16 cellular contexts compared by ENCODE assay signal in genomic region chr14:103710771-103711392, GRCh38. TPM values are rescaled to one million over a fixed set of nuclear protein-coding genes. Genes with fewer than 3 reads are reported as not detected.
DNase-seq lines count a peak whose midpoint lies in the region; ATAC-seq, FAIRE-seq and TF ChIP-seq lines count a peak whose summit lies in the region.
"Had no signal": no experiment of that assay in that cellular context is flagged by ENCODE, and none has a peak within 500 bp of the region (broad histone marks: within the 10 kb centered on the region; RNA-seq: fewer than 3 reads in every experiment).

No MANE protein-coding gene starts in this region.

- peaks cover 32% of the 10 kb centered on the region for H3K79me2 ChIP-seq in K562 (ENCODE audit: control insufficient read depth, insufficient read depth, low read length)
- H3K79me2 ChIP-seq in keratinocyte (ENCODE audit: control insufficient read depth, insufficient read depth, low read length) = peaks cover 26% of the 10 kb centered on the region
- peaks cover 4% of the 10 kb centered on the region for H3K79me2 ChIP-seq in trophoblast cell (ENCODE audit: control insufficient read depth, insufficient read depth, low read length, poor library complexity)

- H3K27me3 Mint-ChIP-seq in activated T-cell treated with anti-CD3 and anti-CD28 coated beads, Interleukin-2, amount 50 U/mL, for 24 hours = no peaks in the 10 kb centered on the region
- H3K27me3 Mint-ChIP-seq in activated T-cell treated with anti-CD3 and anti-CD28 coated beads, Interleukin-2, amount 50 U/mL, for 4 hours (ENCODE audit: low read depth) = no peaks in the 10 kb centered on the region
- H3K27me3 Mint-ChIP-seq: activated CD4-positive, alpha-beta memory T cell treated with anti-CD3 and anti-CD28 coated beads, Interleukin-2, amount 10 ng/mL, durations not matched to agents 7 days and 5 days; dendritic cell treated with granulocyte-macrophage colony-stimulating factor and Interleukin-4, amounts not matched to agents 40 ng/mL and 50 ng/mL, for 4 days; natural killer cell treated with Interleukin-12 subunit alpha and Interleukin-12 subunit beta and Interleukin-15 and Interleukin-18, amount 100 ng/mL, for 72 hours had no signal

- no peaks in the 10 kb centered on the region for H4K20me1 ChIP-seq in K562 (replicated peaks; ENCODE audit: control insufficient read depth, insufficient read depth, low read length)
- H4K20me1 ChIP-seq in keratinocyte (ENCODE audit: control insufficient read depth, extremely low read depth, insufficient read depth, low read length) = peaks cover 5% of the 10 kb centered on the region

- H3K23ac ChIP-seq in trophoblast cell (ENCODE audit: low read length) = no peak overlapping the region

- H4K8ac ChIP-seq in trophoblast cell (ENCODE audit: low read depth, low read length) = no peak overlapping the region

- peaks cover 34% of the 10 kb centered on the region for H3K4me1 Mint-ChIP-seq in activated T-cell treated with anti-CD3 and anti-CD28 coated beads, Interleukin-2, amount 50 U/mL, for 24 hours (ENCODE audit: low read depth)
- peaks cover 16% of the 10 kb centered on the region for H3K4me1 Mint-ChIP-seq in activated T-cell treated with anti-CD3 and anti-CD28 coated beads, Interleukin-2, amount 50 U/mL, for 4 hours (ENCODE audit: low read depth)

- peak overlapping the region; percentile 55 for H3K27ac Mint-ChIP-seq in activated T-cell treated with anti-CD3 and anti-CD28 coated beads, Interleukin-2, amount 50 U/mL, for 24 hours
- H3K27ac Mint-ChIP-seq: dendritic cell treated with granulocyte-macrophage colony-stimulating factor and Interleukin-4, amounts not matched to agents 40 ng/mL and 50 ng/mL, for 4 days; natural killer cell treated with Interleukin-12 subunit alpha and Interleukin-12 subunit beta and Interleukin-15 and Interleukin-18, amount 100 ng/mL, for 72 hours had no signal

- no peak for FAIRE-seq in K562 (lab: Jason Lieb, UNC)
- no peak for FAIRE-seq in keratinocyte (lab: Jason Lieb, UNC)

- H3K36me3 ChIP-seq in K562 (ENCODE audit: control insufficient read depth, insufficient read depth, low read length) (peaks cover 73% of the 10 kb centered on the region; the same call in 2 of the 3 replicates), keratinocyte (ENCODE audit: control insufficient read depth in 2 of 2, extremely low read depth in 1 of 2, insufficient read depth in 2 of 2, low read length in 2 of 2) (peaks cover 7 to 13% of the 10 kb centered on the region in 2 experiments), transverse colon (no peaks in the 10 kb centered on the region), trophoblast cell (ENCODE audit: control insufficient read depth in 1 of 2, insufficient read depth in 2 of 2, low read length in 2 of 2) (peaks cover 42 to 49% of the 10 kb centered on the region in 2 experiments)

- no peak for ATAC-seq in activated T-cell treated with anti-CD3 and anti-CD28 coated beads, Interleukin-2, amount 50 U/mL, for 4 hours
- no peak for ATAC-seq in K562
- ATAC-seq in HG03469 (IDR thresholded peaks at IDR 0.05; ENCODE audit: unreplicated experiment) = no peak
- ATAC-seq in GM19035 (IDR thresholded peaks at IDR 0.05; ENCODE audit: unreplicated experiment) = no peak
- ATAC-seq: natural killer cell treated with Interleukin-12 subunit alpha and Interleukin-12 subunit beta and Interleukin-15 and Interleukin-18, amount 100 ng/mL, for 72 hours had no signal

- H3K27me3 ChIP-seq in K562 (ENCODE audit: control insufficient read depth in 2 of 2, insufficient read depth in 2 of 2, low read length in 2 of 2) (no peaks in the 10 kb centered on the region), keratinocyte (ENCODE audit: control insufficient read depth, extremely low read depth, insufficient read depth, low read length) (no peaks in the 10 kb centered on the region), transverse colon (no peaks in the 10 kb centered on the region), trophoblast cell (ENCODE audit: insufficient read depth, low read length) (no peaks in the 10 kb centered on the region)
- H3K27me3 ChIP-seq: thyroid gland had no signal

- H3K18ac ChIP-seq in trophoblast cell (ENCODE audit: low read length) = no peak overlapping the region

- in situ Hi-C loops in K562 (cut with MboI) = no loop called here
- in situ Hi-C loops in transverse colon (cut with MboI; ENCODE audit: low pct_ligation_motif_present in 1 of 4, low pct_unique_long_range_greater_than_20kb in 1 of 4, low sequenced_read_pairs in 3 of 4) = no loop called here

- no peaks in the 10 kb centered on the region for H3K9me1 ChIP-seq in K562 (ENCODE audit: control insufficient read depth, insufficient read depth, low read length)
- H3K9me1 ChIP-seq in keratinocyte (ENCODE audit: control insufficient read depth, extremely low read depth, insufficient read depth, low read length) = no peaks in the 10 kb centered on the region

- H4K12ac ChIP-seq in trophoblast cell (ENCODE audit: low read depth, low read length) = no peak overlapping the region

- H2AK5ac ChIP-seq in trophoblast cell (ENCODE audit: low read length) = no peak overlapping the region

- H3K36me3 Mint-ChIP-seq in activated T-cell treated with anti-CD3 and anti-CD28 coated beads, Interleukin-2, amount 50 U/mL, for 24 hours (ENCODE audit: low read depth) = peaks cover 83% of the 10 kb centered on the region
- no peaks in the 10 kb centered on the region for H3K36me3 Mint-ChIP-seq in activated T-cell treated with anti-CD3 and anti-CD28 coated beads, Interleukin-2, amount 50 U/mL, for 4 hours (ENCODE audit: insufficient read depth)
- H3K36me3 Mint-ChIP-seq: natural killer cell treated with Interleukin-12 subunit alpha and Interleukin-12 subunit beta and Interleukin-15 and Interleukin-18, amount 100 ng/mL, for 72 hours had no signal

- no peak overlapping the region for H2BK12ac ChIP-seq in trophoblast cell (ENCODE audit: low read length)

- POLR2A ChIA-PET in K562 (lab: Yijun Ruan, JAX) = no interaction called here

- TF ChIP-seq CTCF in K562 (IDR thresholded peaks at IDR 0.05 in 2 of 3, conservative IDR thresholded peaks at IDR 0.05 in 1 of 3; ENCODE audit: insufficient read depth in 2 of 3, low read depth in 1 of 3, low read length in 3 of 3) (no peak), keratinocyte (optimal IDR thresholded peaks at IDR 0.05 in 1 of 3, IDR thresholded peaks at IDR 0.05 in 1 of 3, conservative IDR thresholded peaks at IDR 0.05 in 1 of 3; ENCODE audit: extremely low read depth in 1 of 3, insufficient read depth in 2 of 3, low read length in 3 of 3) (no peak), transverse colon (IDR thresholded peaks at IDR 0.05) (no peak)

- H3K4ac ChIP-seq in trophoblast cell (ENCODE audit: low read depth, low read length) = no peak overlapping the region

- no peak for TF ChIP-seq RAD21 in K562 (CRISPR knock-in tag; conservative IDR thresholded peaks at IDR 0.05 in 1 of 2, IDR thresholded peaks at IDR 0.05 in 1 of 2)

- H3K4me3 Mint-ChIP-seq in activated T-cell treated with anti-CD3 and anti-CD28 coated beads, Interleukin-2, amount 50 U/mL, for 24 hours = no peak overlapping the region
- H3K4me3 Mint-ChIP-seq in activated T-cell treated with anti-CD3 and anti-CD28 coated beads, Interleukin-2, amount 50 U/mL, for 4 hours = no peak overlapping the region
- H3K4me3 Mint-ChIP-seq: activated CD4-positive, alpha-beta memory T cell treated with anti-CD3 and anti-CD28 coated beads, Interleukin-2, amount 10 ng/mL, durations not matched to agents 7 days and 5 days; dendritic cell treated with granulocyte-macrophage colony-stimulating factor and Interleukin-4, amounts not matched to agents 40 ng/mL and 50 ng/mL, for 4 days; natural killer cell treated with Interleukin-12 subunit alpha and Interleukin-12 subunit beta and Interleukin-15 and Interleukin-18, amount 100 ng/mL, for 72 hours had no signal

- H3K79me1 ChIP-seq in trophoblast cell (ENCODE audit: low read length) = peaks cover 2% of the 10 kb centered on the region

- intact Hi-C loops in K562 (cut with micrococcal nuclease) (no loop called here), transverse colon (cut with DNase I; ENCODE audit: low total_unique reads) (loop anchor here (10.0 kb wide), 1 partner anchor 136 kb away; no protein-coding TSS in a partner anchor)

- TF ChIP-seq EP300 in K562 (IDR thresholded peaks at IDR 0.05; ENCODE audit: low read length) (no peak), transverse colon (IDR thresholded peaks at IDR 0.05; ENCODE audit: low read depth) (no peak)

- CTCF ChIA-PET in K562 (lab: Yijun Ruan, JAX; ENCODE audit: low intra/inter-chr PET ratio) = no interaction called here

- WGBS in K562 (ENCODE audit: insufficient coverage, low coverage, missing lambda C conversion rate) = 80% methylated on average over 7 of the region's 9 CpGs
- 27 to 38% methylated on average over 3 to 9 of the region's 9 CpGs for WGBS in transverse colon (ENCODE audit: low coverage in 1 of 2), 2 donors
- WGBS in trophoblast cell (ENCODE audit: extremely low coverage, insufficient coverage, insufficient read length) = no CpG with 5 or more reads among the region's 9 CpGs

- DNase-seq in activated T-cell treated with anti-CD3 and anti-CD28 coated beads, Interleukin-2, amount 50 U/mL, for 24 hours = no peak
- DNase-seq in activated T-cell treated with anti-CD3 and anti-CD28 coated beads, Interleukin-2, amount 50 U/mL, for 4 hours = no peak
- DNase-seq in K562 (ENCODE audit: extremely low read depth in 1 of 4, low spot score in 3 of 4) = no peak
- no peak for DNase-seq in keratinocyte (ENCODE audit: low read depth, low spot score)
- peak; percentile 56 for DNase-seq in transverse colon
- DNase-seq in trophoblast cell = no peak
- DNase-seq: activated CD4-positive, alpha-beta memory T cell treated with anti-CD3 and anti-CD28 coated beads, Interleukin-2, amount 10 ng/mL, durations not matched to agents 7 days and 5 days; DMS 273 treated with DMSO at 0.1 percent for 48 hours; NCI-H2029; OCI-M1; thyroid gland had no signal

- BruUV-seq in K562 (replicated peaks; lab: Mats Ljungman, UMichigan) = no TSS peak

- H3K9me3 Mint-ChIP-seq in activated T-cell treated with anti-CD3 and anti-CD28 coated beads, Interleukin-2, amount 50 U/mL, for 24 hours = no peaks in the 10 kb centered on the region
- no peaks in the 10 kb centered on the region for H3K9me3 Mint-ChIP-seq in activated T-cell treated with anti-CD3 and anti-CD28 coated beads, Interleukin-2, amount 50 U/mL, for 4 hours
- H3K9me3 Mint-ChIP-seq: activated CD4-positive, alpha-beta memory T cell treated with anti-CD3 and anti-CD28 coated beads, Interleukin-2, amount 10 ng/mL, durations not matched to agents 7 days and 5 days; dendritic cell treated with granulocyte-macrophage colony-stimulating factor and Interleukin-4, amounts not matched to agents 40 ng/mL and 50 ng/mL, for 4 days; natural killer cell treated with Interleukin-12 subunit alpha and Interleukin-12 subunit beta and Interleukin-15 and Interleukin-18, amount 100 ng/mL, for 72 hours had no signal

- no peak overlapping the region for H2BK120ac ChIP-seq in trophoblast cell (ENCODE audit: insufficient read depth, low read length, poor library complexity)

- H3K4me1 ChIP-seq in K562 (replicated peaks in 1 of 2; ENCODE audit: control insufficient read depth in 2 of 2, insufficient read depth in 2 of 2, low read length in 2 of 2) (peaks cover 11 to 42% of the 10 kb centered on the region in 2 experiments; a peak in 4 of 5 replicates), keratinocyte (ENCODE audit: control insufficient read depth, extremely low read depth, insufficient read depth, low read length) (peaks cover 42% of the 10 kb centered on the region), transverse colon (peaks cover 22 to 47% (median 40%) of the 10 kb centered on the region in 4 donors), trophoblast cell (ENCODE audit: control insufficient read depth in 1 of 2, insufficient read depth in 2 of 2, low read length in 2 of 2) (peaks cover 4 to 16% of the 10 kb centered on the region in 2 experiments)

- dilution Hi-C loops in keratinocyte (cut with MboI; ENCODE audit: extremely low pct_ligation_motif_present, low sequenced_read_pairs) = no loop called here

- H2BK5ac ChIP-seq in trophoblast cell (ENCODE audit: low read depth, low read length, poor library complexity) = no peak overlapping the region

- no peak overlapping the region for H4K91ac ChIP-seq in trophoblast cell (ENCODE audit: low read depth, low read length)

- TF ChIP-seq POLR2A in K562 (conservative IDR thresholded peaks at IDR 0.05) (no peak), transverse colon (IDR thresholded peaks at IDR 0.05) (no peak)

- H3K14ac ChIP-seq in trophoblast cell (ENCODE audit: low read length) = no peak overlapping the region

- H3K4me3 ChIP-seq in K562 (no peak overlapping the region), keratinocyte (ENCODE audit: control insufficient read depth in 2 of 3, extremely low read depth in 1 of 3, insufficient read depth in 2 of 3, low read depth in 1 of 3, low read length in 3 of 3) (peak overlapping the region in 1 of 3 experiments; percentile 23), transverse colon (no peak overlapping the region), trophoblast cell (ENCODE audit: low read depth, low read length) (no peak overlapping the region)
- H3K4me3 ChIP-seq: thyroid gland had no signal

- H3K9me3 ChIP-seq in K562 (replicated peaks; ENCODE audit: control insufficient read depth, insufficient read depth, low read depth, low read length) = no peaks in the 10 kb centered on the region
- H3K9me3 ChIP-seq in keratinocyte (ENCODE audit: control insufficient read depth, low read depth, low read length) = no peaks in the 10 kb centered on the region
- no peaks in the 10 kb centered on the region for H3K9me3 ChIP-seq in transverse colon
- H3K9me3 ChIP-seq in trophoblast cell (ENCODE audit: insufficient read depth, low read depth, low read length) = no peaks in the 10 kb centered on the region
- H3K9me3 ChIP-seq: thyroid gland had no signal

- H3K27ac ChIP-seq in K562 (ENCODE audit: extremely low read depth, low read depth, low read length) = no peak overlapping the region
- H3K27ac ChIP-seq in keratinocyte (ENCODE audit: control insufficient read depth, insufficient read depth, low read length) = peak overlapping the region; percentile 65
- peak overlapping the region; percentile 74 to 86 (median 80) for H3K27ac ChIP-seq in transverse colon
- H3K27ac ChIP-seq in trophoblast cell (ENCODE audit: low read depth, low read length) = no peak overlapping the region
- H3K27ac ChIP-seq: KMS-11 had no signal

- H3K9ac ChIP-seq in K562 (ENCODE audit: insufficient read depth in 1 of 2, low read depth in 2 of 2, low read length in 2 of 2) = no peak overlapping the region
- peak overlapping the region; percentile 53 for H3K9ac ChIP-seq in keratinocyte (ENCODE audit: control insufficient read depth, extremely low read depth, insufficient read depth, low read length)
- no peak overlapping the region for H3K9ac ChIP-seq in trophoblast cell (ENCODE audit: low read length)
- H3K9ac ChIP-seq: KMS-11 had no signal

- H2AFZ ChIP-seq in K562 (ENCODE audit: low read depth, low read length) = no peak overlapping the region
- no peak overlapping the region for H2AFZ ChIP-seq in keratinocyte (ENCODE audit: control insufficient read depth, low read length)
- no peak overlapping the region for H2AFZ ChIP-seq in trophoblast cell (ENCODE audit: insufficient read depth, low read length, poor library complexity)

- no peak overlapping the region for H3K4me2 ChIP-seq in K562 (ENCODE audit: insufficient read depth, low read length)
- peak overlapping the region; percentile 65 for H3K4me2 ChIP-seq in keratinocyte (ENCODE audit: control insufficient read depth, extremely low read depth, insufficient read depth, low read depth, low read length)
- H3K4me2 ChIP-seq in trophoblast cell (ENCODE audit: low read length) = no peak overlapping the region
- H3K4me2 ChIP-seq: KMS-11 had no signal

RNA-seq across cellular contexts. Expression of gene XRCC3, which starts 4.4 kb away (rescaled TPM):
- total RNA-seq in activated T-cell treated with anti-CD3 and anti-CD28 coated beads, Interleukin-2, amount 50 U/mL, for 4 hours = 10 to 100 TPM; 60.6 to 74.0 (median 69.5) TPM
- 101 and 113 TPM in 2 replicates for total RNA-seq in K562 (2011; cell fraction: chromatin; rRNA removed; ENCODE audit: low replicate concordance)
- total RNA-seq in K562 (2011; cell fraction: nucleolus; rRNA removed) = 61.2 and 62.1 TPM in 2 replicates
- total RNA-seq in K562 (2011; cell fraction: nucleoplasm; rRNA removed) = 38.5 and 51.0 TPM in 2 replicates
- total RNA-seq in K562 (2014; rRNA removed) (46.1 and 54.1 TPM in 2 replicates), K562 (2014; rRNA removed; fragmentation: Illumina TruSeq; extraction: Trizol) (30.2 TPM in 2 replicates), K562 (2015; rRNA removed; fragmentation: Illumina TruSeq; extraction: Trizol) (25.7 and 30.3 TPM in 2 replicates), K562 (2021) (38.2 and 41.3 TPM in 2 replicates), transverse colon (10 to 100 TPM in 2 of 4 donors, 1 to 10 TPM in 2; 7.8 to 47.6 (median 23.8) TPM)
- polyA plus RNA-seq in K562 (2011; rRNA removed) (19.0 and 24.3 TPM in 2 replicates), K562 (2014; fragmentation: Illumina TruSeq; extraction: Trizol) (44.5 and 59.3 TPM in 2 replicates), K562 (2014; fragmentation: Nextera tagmentation; extraction: Ambion mirVana) (under 1 TPM; 0.34 to 0.38 TPM), K562 (2014; rRNA removed) (39.9 and 44.1 TPM in 2 replicates), keratinocyte (10.3 to 21.0 TPM (median 14.8 TPM) in 3 replicates)
- polyA plus RNA-seq in K562 (2011; cell fraction: cytosol; rRNA removed) = 25.1 and 35.1 TPM in 2 replicates
- polyA plus RNA-seq in K562 (2011; cell fraction: nucleus; rRNA removed) = 39.2 and 66.6 TPM in 2 replicates
- polyA plus RNA-seq in K562 (2012) = 27.2 and 37.1 TPM in 2 replicates
- 15.4 and 24.3 TPM in 2 replicates for polyA minus RNA-seq in K562 (2011; rRNA and poly(A)+ RNA removed)
- polyA minus RNA-seq in K562 (2011; cell fraction: cytosol; rRNA and poly(A)+ RNA removed) = 17.7 and 17.8 TPM in 2 replicates
- polyA minus RNA-seq in K562 (2011; cell fraction: nucleus; rRNA and poly(A)+ RNA removed) = 19.2 and 19.5 TPM in 2 replicates
- polyA plus RNA-seq in keratinocyte (2011; ENCODE audit: low read depth) = 1.3 TPM
- polyA plus RNA-seq in keratinocyte (2011; cell fraction: cytosol; rRNA removed) = 7.8 and 10.4 TPM in 2 replicates
- polyA plus RNA-seq in keratinocyte (2011; cell fraction: nucleus; rRNA removed) = 28.0 and 29.5 TPM in 2 replicates
- polyA plus RNA-seq in keratinocyte (2012; ENCODE audit: low replicate concordance) = 3.4 and 14.7 TPM in 2 replicates
- 9.0 to 16.0 TPM (median 13.9 TPM) in 3 replicates for polyA minus RNA-seq in keratinocyte
- polyA minus RNA-seq in keratinocyte (2011; cell fraction: cytosol; rRNA and poly(A)+ RNA removed) = 13.6 TPM
- 6.1 and 9.2 TPM in 2 replicates for polyA minus RNA-seq in keratinocyte (2011; cell fraction: nucleus; rRNA and poly(A)+ RNA removed)
- 10.1 and 11.7 TPM in 2 replicates for polyA plus RNA-seq in trophoblast cell (2013)

RNA-seq across cellular contexts. Expression of gene ZFYVE21, which starts 4.7 kb away (rescaled TPM):
- 10 to 100 TPM; 13.6 to 19.1 (median 13.7) TPM for total RNA-seq in activated T-cell treated with anti-CD3 and anti-CD28 coated beads, Interleukin-2, amount 50 U/mL, for 4 hours
- total RNA-seq in K562 (2011; cell fraction: chromatin; rRNA removed; ENCODE audit: low replicate concordance) = 79.0 and 151 TPM in 2 replicates
- 69.2 and 87.8 TPM in 2 replicates for total RNA-seq in K562 (2011; cell fraction: nucleolus; rRNA removed)
- total RNA-seq in K562 (2011; cell fraction: nucleoplasm; rRNA removed) = 66.9 and 68.4 TPM in 2 replicates
- total RNA-seq in K562 (2014; rRNA removed) = 16.3 and 21.1 TPM in 2 replicates
- total RNA-seq in K562 (2014; rRNA removed; fragmentation: Illumina TruSeq; extraction: Trizol) = 9.9 and 11.8 TPM in 2 replicates
- total RNA-seq in K562 (2015; rRNA removed; fragmentation: Illumina TruSeq; extraction: Trizol) = 15.0 and 15.6 TPM in 2 replicates
- 17.1 and 18.0 TPM in 2 replicates for total RNA-seq in K562 (2021)
- 23.1 and 24.3 TPM in 2 replicates for polyA plus RNA-seq in K562 (2011; rRNA removed)
- 27.7 and 35.5 TPM in 2 replicates for polyA plus RNA-seq in K562 (2011; cell fraction: cytosol; rRNA removed)
- polyA plus RNA-seq in K562 (2011; cell fraction: nucleus; rRNA removed) = 44.1 and 51.8 TPM in 2 replicates
- 15.8 and 16.8 TPM in 2 replicates for polyA plus RNA-seq in K562 (2012)
- 11.9 and 14.4 TPM in 2 replicates for polyA plus RNA-seq in K562 (2014; fragmentation: Illumina TruSeq; extraction: Trizol)
- 1 to 10 TPM in 1 of 2 experiments, under 1 TPM in 1; 0.90 to 2.8 TPM for polyA plus RNA-seq in K562 (2014; fragmentation: Nextera tagmentation; extraction: Ambion mirVana)
- polyA plus RNA-seq in K562 (2014; rRNA removed) = 23.1 and 25.5 TPM in 2 replicates
- polyA minus RNA-seq in K562 (2011; rRNA and poly(A)+ RNA removed) = 9.3 and 9.5 TPM in 2 replicates
- 17.4 and 20.7 TPM in 2 replicates for polyA minus RNA-seq in K562 (2011; cell fraction: cytosol; rRNA and poly(A)+ RNA removed)
- 16.2 and 17.8 TPM in 2 replicates for polyA minus RNA-seq in K562 (2011; cell fraction: nucleus; rRNA and poly(A)+ RNA removed)
- 116 to 147 TPM (median 130 TPM) in 3 replicates for polyA plus RNA-seq in keratinocyte
- polyA plus RNA-seq in keratinocyte (2011; ENCODE audit: low read depth) = 38.0 TPM
- polyA plus RNA-seq in keratinocyte (2011; cell fraction: cytosol; rRNA removed) = 117 and 130 TPM in 2 replicates
- 95.3 and 124 TPM in 2 replicates for polyA plus RNA-seq in keratinocyte (2011; cell fraction: nucleus; rRNA removed)
- 78.6 and 88.1 TPM in 2 replicates for polyA plus RNA-seq in keratinocyte (2012; ENCODE audit: low replicate concordance)
- polyA minus RNA-seq in keratinocyte = 53.6 to 72.0 TPM (median 65.9 TPM) in 3 replicates
- 99.8 TPM for polyA minus RNA-seq in keratinocyte (2011; cell fraction: cytosol; rRNA and poly(A)+ RNA removed)
- polyA minus RNA-seq in keratinocyte (2011; cell fraction: nucleus; rRNA and poly(A)+ RNA removed) = 39.0 and 59.1 TPM in 2 replicates
- 100 to 1,000 TPM in 2 of 4 donors, 10 to 100 TPM in 2; 90.2 to 214 (median 137) TPM for total RNA-seq in transverse colon
- polyA plus RNA-seq in trophoblast cell (2013) = 49.1 and 50.0 TPM in 2 replicates

Comparison
In these comparisons a context has a peak if more than half of its experiments do, and no peak if none do; other contexts are left out.
1. H3K27ac ChIP-seq: peak in keratinocyte (single experiment) and transverse colon (4 of 4); none in K562 (single experiment) and trophoblast cell (single experiment).